8 cellular contexts compared by ENCODE assay signal in genomic region chr20:13819885-13820645, GRCh38. TPM values are rescaled to one million over a fixed set of nuclear protein-coding genes. Genes with fewer than 3 reads are reported as not detected.
DNase-seq lines count a peak whose midpoint lies in the region; ATAC-seq and TF ChIP-seq lines count a peak whose summit lies in the region.

No MANE protein-coding gene starts in this region.

- TF ChIP-seq EP300 in ovary (IDR thresholded peaks at IDR 0.05): no peak

- ATAC-seq in GM19025 (IDR thresholded peaks at IDR 0.05; ENCODE audit: low read depth, unreplicated experiment) (peak; percentile 61), HG03095 (IDR thresholded peaks at IDR 0.05; ENCODE audit: unreplicated experiment) (peak; percentile 75)

- H3K4me1 ChIP-seq in ovary (ENCODE audit: insufficient read depth): peaks cover 4% of the 10 kb centered on the region

- intact Hi-C loops in ovary (cut with DNase I) (loop anchor here in 3 of 4 donors (2.0 to 10.0 kb wide), 3 partner anchors 115 to 235 kb away; no protein-coding TSS in a partner anchor), posterior vena cava (cut with DNase I) (loop anchor here in 1 of 2 donors (10.0 kb wide), 2 partner anchors 125 to 235 kb away; no protein-coding TSS in a partner anchor)

- no peaks in the 10 kb centered on the region for H3K9me3 ChIP-seq in ovary

- TF ChIP-seq CTCF in VCaP (conservative IDR thresholded peaks at IDR 0.05) (peak; percentile 85), fibroblast of pulmonary artery (IDR thresholded peaks at IDR 0.05; ENCODE audit: low read length, missing control alignments) (peak; percentile 58), ovary (IDR thresholded peaks at IDR 0.05) (peak in 2 of 3 donors; percentile 38 to 59)

- no peaks in the 10 kb centered on the region for H3K27me3 ChIP-seq in ovary

- DNase-seq in Caki2 (ENCODE audit: low read depth) (peak; percentile 58), NCI-H2081 treated with DMSO at 0.1 percent for 48 hours (lab: John Stamatoyannopoulos, UW) (peak; percentile 22), fibroblast of pulmonary artery (ENCODE audit: low read depth) (peak; percentile 64), ovary (peak; percentile 27 to 38 (median 31)), posterior vena cava (ENCODE audit: low spot score) (no peak)

- H3K36me3 ChIP-seq in ovary: no peaks in the 10 kb centered on the region

- WGBS in ovary, 3 donors: 22 to 26% (median 23%) methylated on average over 5 of the region's 5 CpGs

- peak overlapping the region; percentile 22; the same call in 1 of the 2 replicates for H3K27ac ChIP-seq in VCaP
- H3K27ac ChIP-seq in ovary: no peak overlapping the region

- in situ Hi-C loops in Caki2 (cut with HindIII; ENCODE audit: low pct_unique_long_range_greater_than_20kb, low sequenced_read_pairs): no loop called here

- TF ChIP-seq POLR2A in ovary (IDR thresholded peaks at IDR 0.05): no peak

- H3K4me3 ChIP-seq in fibroblast of pulmonary artery (replicated peaks; ENCODE audit: low read depth, low read length): no peak overlapping the region
- H3K4me3 ChIP-seq in ovary: no peak overlapping the region

RNA-seq across cellular contexts. Expression of gene NDUFAF5, which starts 35.2 kb away (rescaled TPM):
- total RNA-seq in Caki2 (2014; rRNA removed; shearing (Covaris generic); ENCODE audit: low replicate concordance): 13.1 and 49.7 TPM in 2 replicates
- total RNA-seq in ovary (10 to 100 TPM in 6 of 7 donors, 1 to 10 TPM in 1; 5.0 to 23.4 (median 17.1) TPM), posterior vena cava (10 to 100 TPM; 25.5 to 30.2 TPM)
- 10 to 100 TPM; 10.0 to 15.6 TPM for polyA plus RNA-seq in ovary

RNA-seq across cellular contexts. Expression of gene ESF1, which starts 35.3 kb away (rescaled TPM):
- 5.3 and 8.9 TPM in 2 replicates for total RNA-seq in Caki2 (2014; rRNA removed; shearing (Covaris generic); ENCODE audit: low replicate concordance)
- 10 to 100 TPM; 10.3 to 17.5 (median 15.9) TPM for total RNA-seq in ovary
- 10 to 100 TPM in 1 of 2 donors, 1 to 10 TPM in 1; 9.3 to 11.7 TPM for polyA plus RNA-seq in ovary
- total RNA-seq in posterior vena cava: 10 to 100 TPM; 19.1 to 22.8 TPM
